ENCODE assay signal across 22 cellular contexts in the genomic region with DNA sequence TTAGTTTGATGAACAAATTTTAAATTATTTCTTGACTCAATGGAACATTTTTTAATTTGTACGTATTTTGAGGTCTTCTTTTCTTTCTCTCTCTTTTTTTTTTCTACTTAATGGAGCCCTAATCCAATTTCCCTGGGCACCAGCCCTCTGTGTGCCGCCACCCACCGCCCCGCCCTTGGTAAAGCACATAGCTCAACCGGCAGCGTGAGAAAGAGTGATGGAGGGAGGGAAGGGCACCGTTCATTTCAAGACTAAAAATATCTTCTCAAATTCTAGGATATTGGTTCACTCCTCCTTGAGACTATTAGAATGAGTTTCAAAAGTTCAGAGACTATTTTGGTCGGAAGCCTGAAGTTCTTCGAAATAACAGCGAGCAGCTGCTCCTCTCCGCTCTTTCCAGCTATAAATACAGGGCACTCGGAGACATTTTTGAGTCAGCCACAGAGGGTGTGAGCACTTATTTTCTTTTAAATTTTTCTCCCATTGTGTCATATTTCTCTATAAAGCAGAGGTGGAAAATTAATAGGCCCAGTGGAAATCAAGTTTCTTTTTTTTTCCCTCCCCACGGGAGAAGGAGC.
"Had no signal": no experiment of that assay in that cellular context is flagged by ENCODE, and none has a peak within 500 bp of the region (broad histone marks: within the 10 kb centered on the region; RNA-seq: fewer than 3 reads in every experiment).

No MANE protein-coding gene starts in this region.

- H3K27me3 Mint-ChIP-seq: activated CD4-positive, alpha-beta T cell treated with anti-CD3 and anti-CD28 coated beads for 36 hours; activated CD8-positive, alpha-beta T cell treated with anti-CD3 and anti-CD28 coated beads for 36 hours; activated naive CD8-positive, alpha-beta T cell treated with anti-CD3 and anti-CD28 coated beads, Interleukin-2, amount 50 U/mL, for 24 hours had no signal

- H3K9me3 ChIP-seq: lower lobe of right lung, testis, uterus had no signal

- H3K4me1 ChIP-seq: lower lobe of right lung, testis, uterus had no signal

- H3K27ac Mint-ChIP-seq: activated CD4-positive, alpha-beta T cell treated with anti-CD3 and anti-CD28 coated beads for 36 hours; activated CD8-positive, alpha-beta T cell treated with anti-CD3 and anti-CD28 coated beads for 36 hours; activated naive CD8-positive, alpha-beta T cell treated with anti-CD3 and anti-CD28 coated beads, Interleukin-2, amount 50 U/mL, for 24 hours; activated T-cell treated with anti-CD3 and anti-CD28 coated beads, Interleukin-2, amount 50 U/mL, for 72 hours; dendritic cell treated with granulocyte-macrophage colony-stimulating factor and Interleukin-4, amounts not matched to agents 40 ng/mL and 50 ng/mL, for 4 days; effector memory CD8-positive, alpha-beta T cell; immature natural killer cell; mesothelial cell of epicardium; naive thymus-derived CD8-positive, alpha-beta T cell; progenitor cell of endocrine pancreas had no signal

- H3K36me3 Mint-ChIP-seq: mesothelial cell of epicardium; naive thymus-derived CD8-positive, alpha-beta T cell had no signal

- ATAC-seq: activated CD4-positive, alpha-beta T cell treated with anti-CD3 and anti-CD28 coated beads for 36 hours; activated CD8-positive, alpha-beta T cell treated with anti-CD3 and anti-CD28 coated beads for 36 hours; activated naive CD8-positive, alpha-beta T cell treated with anti-CD3 and anti-CD28 coated beads, Interleukin-2, amount 50 U/mL, for 24 hours; activated T-cell treated with anti-CD3 and anti-CD28 coated beads, Interleukin-2, amount 50 U/mL, for 72 hours; effector memory CD8-positive, alpha-beta T cell; lower lobe of right lung; naive thymus-derived CD8-positive, alpha-beta T cell; right cardiac atrium; stimulated activated naive CD8-positive, alpha-beta T cell treated with anti-CD3 and anti-CD28 coated beads, Interleukin-15, Interleukin-2, amounts not matched to agents 100 U/mL and 50 U/mL, for 24 hours had no signal

- H3K4me3 Mint-ChIP-seq: activated CD4-positive, alpha-beta T cell treated with anti-CD3 and anti-CD28 coated beads for 36 hours; activated CD8-positive, alpha-beta T cell treated with anti-CD3 and anti-CD28 coated beads for 36 hours; activated naive CD8-positive, alpha-beta T cell treated with anti-CD3 and anti-CD28 coated beads, Interleukin-2, amount 50 U/mL, for 24 hours; activated T-cell treated with anti-CD3 and anti-CD28 coated beads, Interleukin-2, amount 50 U/mL, for 72 hours; dendritic cell treated with granulocyte-macrophage colony-stimulating factor and Interleukin-4, amounts not matched to agents 40 ng/mL and 50 ng/mL, for 4 days; effector memory CD8-positive, alpha-beta T cell; immature natural killer cell; mesothelial cell of epicardium; naive thymus-derived CD8-positive, alpha-beta T cell had no signal

- H3K4me1 Mint-ChIP-seq: activated CD4-positive, alpha-beta T cell treated with anti-CD3 and anti-CD28 coated beads for 36 hours; activated naive CD8-positive, alpha-beta T cell treated with anti-CD3 and anti-CD28 coated beads, Interleukin-2, amount 50 U/mL, for 24 hours; immature natural killer cell; naive thymus-derived CD8-positive, alpha-beta T cell had no signal

- H3K9me3 Mint-ChIP-seq: activated CD8-positive, alpha-beta T cell treated with anti-CD3 and anti-CD28 coated beads for 36 hours; activated naive CD8-positive, alpha-beta T cell treated with anti-CD3 and anti-CD28 coated beads, Interleukin-2, amount 50 U/mL, for 24 hours; activated T-cell treated with anti-CD3 and anti-CD28 coated beads, Interleukin-2, amount 50 U/mL, for 72 hours; dendritic cell treated with granulocyte-macrophage colony-stimulating factor and Interleukin-4, amounts not matched to agents 40 ng/mL and 50 ng/mL, for 4 days; effector memory CD8-positive, alpha-beta T cell; immature natural killer cell; naive thymus-derived CD8-positive, alpha-beta T cell had no signal

- H3K36me3 ChIP-seq: lower lobe of right lung, uterus had no signal

- DNase-seq: activated CD4-positive, alpha-beta T cell treated with anti-CD3 and anti-CD28 coated beads for 36 hours; activated CD8-positive, alpha-beta memory T cell treated with anti-CD3 and anti-CD28 coated beads, Interleukin-2, amount 50 U/mL, for 4 hours; activated CD8-positive, alpha-beta T cell treated with anti-CD3 and anti-CD28 coated beads for 36 hours; activated gamma-delta T cell treated with Interleukin-2 at 50 U/mL for 16 hours; activated naive CD8-positive, alpha-beta T cell treated with anti-CD3 and anti-CD28 coated beads, Interleukin-2, amount 50 U/mL, for 24 hours; activated T-cell treated with anti-CD3 and anti-CD28 coated beads, Interleukin-2, amount 50 U/mL, for 72 hours; central memory CD4-positive, alpha-beta T cell; effector memory CD8-positive, alpha-beta T cell; glutamatergic neuron; immature natural killer cell; lower lobe of right lung; naive thymus-derived CD8-positive, alpha-beta T cell; right cardiac atrium; stimulated activated naive CD8-positive, alpha-beta T cell treated with anti-CD3 and anti-CD28 coated beads, Interleukin-15, Interleukin-2, amounts not matched to agents 100 U/mL and 50 U/mL, for 24 hours; T-helper 9 cell; testis; uterus had no signal

- H3K27ac ChIP-seq: epithelial cell of prostate, lower lobe of right lung, testis, uterus, VCaP had no signal

- H3K4me3 ChIP-seq: lower lobe of right lung, testis, uterus had no signal

- H3K27me3 ChIP-seq: testis, uterus had no signal
